In genomic region chr3:72445827-72446405, GRCh38 we compare ENCODE assay signal across 8 cellular contexts. TPM values are rescaled to one million over a fixed set of nuclear protein-coding genes. Genes with fewer than 3 reads are reported as not detected.
A peak's percentile ranks its signal among the peaks of the same experiment; 100 is the strongest.
DNase-seq lines count a peak whose midpoint lies in the region; ATAC-seq and TF ChIP-seq lines count a peak whose summit lies in the region.

No MANE protein-coding gene starts in this region.

- TF ChIP-seq POLR2A in adrenal gland (IDR thresholded peaks at IDR 0.05) (no peak), right lobe of liver (IDR thresholded peaks at IDR 0.05) (no peak), transverse colon (IDR thresholded peaks at IDR 0.05) (no peak)

- no peak for ATAC-seq in activated T-cell treated with anti-CD3 and anti-CD28 coated beads, Interleukin-2, amount 50 U/mL, for 4 hours
- no peak for ATAC-seq in right lobe of liver

- intact Hi-C loops in adrenal gland (cut with DNase I) (no loop called here), right lobe of liver (cut with DNase I) (no loop called here), transverse colon (cut with DNase I; ENCODE audit: low total_unique reads) (loop anchor here (5.0 to 10.0 kb wide), 2 partner anchors 111 to 324 kb away; no protein-coding TSS in a partner anchor)

- H3K4me3 Mint-ChIP-seq in activated T-cell treated with anti-CD3 and anti-CD28 coated beads, Interleukin-2, amount 50 U/mL, for 4 hours, result peak overlapping the region; percentile 97

- DNase-seq in activated T-cell treated with anti-CD3 and anti-CD28 coated beads, Interleukin-2, amount 50 U/mL, for 4 hours, result no peak
- no peak for DNase-seq in activated T-cell treated with anti-CD3 and anti-CD28 coated beads, Interleukin-2, amount 50 U/mL, for 48 hours
- DNase-seq in adrenal gland, result no peak
- no peak for DNase-seq in right lobe of liver
- DNase-seq in transverse colon, result no peak
- no peak for DNase-seq in UCSD-AML1 (lab: John Stamatoyannopoulos, UW; ENCODE audit: unreplicated experiment)
- no peak for DNase-seq in cerebellar nuclear complex (lab: John Stamatoyannopoulos, UW)
- no peak for DNase-seq in activated gamma-delta T cell (lab: John Stamatoyannopoulos, UW)

- H3K9me3 Mint-ChIP-seq in activated T-cell treated with anti-CD3 and anti-CD28 coated beads, Interleukin-2, amount 50 U/mL, for 4 hours, result peaks cover 7% of the 10 kb centered on the region

- in situ Hi-C loops in transverse colon (cut with MboI; ENCODE audit: low pct_ligation_motif_present in 1 of 4, low pct_unique_long_range_greater_than_20kb in 1 of 4, low sequenced_read_pairs in 3 of 4), result no loop called here

- peaks cover 3% of the 10 kb centered on the region for H3K27me3 Mint-ChIP-seq in activated T-cell treated with anti-CD3 and anti-CD28 coated beads, Interleukin-2, amount 50 U/mL, for 4 hours (ENCODE audit: low read depth)

- no peak for TF ChIP-seq CTCF in adrenal gland (IDR thresholded peaks at IDR 0.05)
- TF ChIP-seq CTCF in right lobe of liver (IDR thresholded peaks at IDR 0.05), result no peak
- no peak for TF ChIP-seq CTCF in transverse colon (IDR thresholded peaks at IDR 0.05)

- H3K36me3 ChIP-seq in adrenal gland (replicated peaks in 1 of 2), result no peaks in the 10 kb centered on the region
- no peaks in the 10 kb centered on the region for H3K36me3 ChIP-seq in right lobe of liver
- no peaks in the 10 kb centered on the region for H3K36me3 ChIP-seq in transverse colon

- H3K4me1 Mint-ChIP-seq in activated T-cell treated with anti-CD3 and anti-CD28 coated beads, Interleukin-2, amount 50 U/mL, for 4 hours (ENCODE audit: low read depth), result peaks cover 49% of the 10 kb centered on the region

- peak overlapping the region in 3 of 5 donors; percentile 19 to 86 (median 86) for H3K27ac ChIP-seq in adrenal gland
- peak overlapping the region; percentile 89 to 94 (median 91) for H3K27ac ChIP-seq in right lobe of liver
- peak overlapping the region; percentile 87 to 98 (median 91) for H3K27ac ChIP-seq in transverse colon

- 2 to 7% (median 5%) methylated on average over 8 of the region's 8 CpGs for WGBS in adrenal gland, 4 donors
- WGBS in right lobe of liver (ENCODE audit: insufficient coverage, low coverage, low lambda C conversion rate, missing lambda C conversion rate), result 6% methylated on average over 8 of the region's 8 CpGs
- WGBS in transverse colon (ENCODE audit: low coverage in 1 of 2), 2 donors, result 4 to 6% methylated on average over 4 to 8 of the region's 8 CpGs

- H3K9me3 ChIP-seq in adrenal gland (replicated peaks in 1 of 3), result no peaks in the 10 kb centered on the region
- H3K9me3 ChIP-seq in right lobe of liver, result no peaks in the 10 kb centered on the region
- no peaks in the 10 kb centered on the region for H3K9me3 ChIP-seq in transverse colon

- H3K4me3 ChIP-seq in adrenal gland (peak overlapping the region in 3 of 4 donors; percentile 1 to 74 (median 49)), right lobe of liver (peak overlapping the region; percentile 59 to 77 (median 69)), transverse colon (peak overlapping the region; percentile 63 to 94 (median 77))

- H3K27me3 ChIP-seq in adrenal gland, result no peaks in the 10 kb centered on the region
- H3K27me3 ChIP-seq in right lobe of liver, result no peaks in the 10 kb centered on the region
- H3K27me3 ChIP-seq in transverse colon, result no peaks in the 10 kb centered on the region

- TF ChIP-seq EP300 in transverse colon (IDR thresholded peaks at IDR 0.05; ENCODE audit: low read depth), result no peak

- H3K36me3 Mint-ChIP-seq in activated T-cell treated with anti-CD3 and anti-CD28 coated beads, Interleukin-2, amount 50 U/mL, for 4 hours (ENCODE audit: insufficient read depth), result peaks cover 41% of the 10 kb centered on the region

- H3K4me1 ChIP-seq in adrenal gland (replicated peaks in 1 of 2) (peaks cover 0 to 38% of the 10 kb centered on the region in 2 donors), right lobe of liver (peaks cover 0 to 22% (median 4%) of the 10 kb centered on the region in 4 donors), transverse colon (peaks cover 3 to 58% (median 23%) of the 10 kb centered on the region in 4 donors)

RNA-seq across cellular contexts. Expression of gene RYBP, which starts 0.5 kb away (rescaled TPM):
- 10 to 100 TPM; 23.5 to 25.9 (median 25.8) TPM for total RNA-seq in activated T-cell treated with anti-CD3 and anti-CD28 coated beads, Interleukin-2, amount 50 U/mL, for 4 hours
- total RNA-seq in adrenal gland (10 to 100 TPM in 5 of 8 donors, 1 to 10 TPM in 3; 6.1 to 17.8 (median 11.5) TPM), right lobe of liver (1 to 10 TPM; 4.2 to 8.7 (median 5.4) TPM), transverse colon (10 to 100 TPM in 2 of 4 donors, 1 to 10 TPM in 2; 3.0 to 13.3 (median 10.0) TPM)
- 10 to 100 TPM in 1 of 3 donors, 1 to 10 TPM in 2; 3.9 to 13.6 (median 6.0) TPM for polyA plus RNA-seq in adrenal gland
